1 cellular context compared by ENCODE assay signal in genomic region chr7:130350945-130351663, GRCh38.
TF ChIP-seq lines count a peak whose summit lies in the region.

No MANE protein-coding gene starts in this region.

TF ChIP-seq in IMR-90, 13 proteins besides CTCF, POLR2A, EP300 and RAD21:
- TF ChIP-seq MAFK (IDR thresholded peaks at IDR 0.05; ENCODE audit: low read depth, low read length) (no peak), SMC3 (IDR thresholded peaks at IDR 0.05; ENCODE audit: low read depth, low read length) (no peak), CEBPB (IDR thresholded peaks at IDR 0.05; ENCODE audit: low read depth, low read length) (no peak), MXI1 (IDR thresholded peaks at IDR 0.05; ENCODE audit: borderline replicate concordance, low read depth, low read length) (no peak), ELK1 (IDR thresholded peaks at IDR 0.05; ENCODE audit: borderline replicate concordance, low read depth, low read length) (no peak), RCOR1 (IDR thresholded peaks at IDR 0.05; ENCODE audit: insufficient replicate concordance, low read length) (no peak)
